Comparison of ENCODE assay signal across 10 cellular contexts in the genomic region with DNA sequence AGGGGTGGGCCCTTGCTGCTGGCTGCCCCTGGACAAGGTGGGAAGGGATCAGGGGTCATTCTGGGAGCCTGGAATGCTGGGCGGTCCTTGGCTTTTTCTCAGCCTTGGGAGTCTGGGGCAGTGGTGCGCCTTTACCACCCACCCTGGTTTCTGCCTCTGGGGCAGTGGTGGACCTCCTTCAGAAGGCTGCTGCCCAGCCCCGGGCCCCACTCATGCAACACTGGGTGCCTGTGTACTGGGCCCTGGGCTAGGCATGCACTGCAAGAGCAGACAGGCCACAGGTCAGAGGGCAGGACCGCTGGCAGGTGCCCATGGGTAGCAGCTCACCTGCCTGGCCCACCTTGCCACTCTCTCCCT. TPM values are rescaled to one million over a fixed set of nuclear protein-coding genes. Genes with fewer than 3 reads are reported as not detected.
DNase-seq lines count a peak whose midpoint lies in the region; ATAC-seq and TF ChIP-seq lines count a peak whose summit lies in the region.
"Had no signal": no experiment of that assay in that cellular context is flagged by ENCODE, and none has a peak within 500 bp of the region (broad histone marks: within the 10 kb centered on the region; RNA-seq: fewer than 3 reads in every experiment).

No MANE protein-coding gene starts in this region.

- no peak overlapping the region for H2BK12ac ChIP-seq in trophoblast cell (ENCODE audit: low read length)

- H3K36me3 Mint-ChIP-seq in natural killer cell: no peaks in the 10 kb centered on the region
- H3K36me3 Mint-ChIP-seq: CD8-positive, alpha-beta memory T cell had no signal

- ATAC-seq in RWPE2 (ENCODE audit: low read depth) (no peak), natural killer cell (no peak)

- H2AK5ac ChIP-seq in trophoblast cell (ENCODE audit: low read length): no peak overlapping the region

- no peaks in the 10 kb centered on the region for H3K36me3 ChIP-seq in BLaER1
- peaks cover 1% of the 10 kb centered on the region; the same call in 1 of the 2 replicates for H3K36me3 ChIP-seq in RWPE2 (ENCODE audit: low read depth)
- H3K36me3 ChIP-seq in right atrium auricular region: no peaks in the 10 kb centered on the region
- H3K36me3 ChIP-seq in trophoblast cell (ENCODE audit: control insufficient read depth in 1 of 2, insufficient read depth in 2 of 2, low read length in 2 of 2): no peaks in the 10 kb centered on the region
- H3K36me3 ChIP-seq: uterus had no signal

- peaks cover 25% of the 10 kb centered on the region for H4K20me1 ChIP-seq in BLaER1

- TF ChIP-seq CTCF in RWPE2 (IDR thresholded peaks at IDR 0.05; ENCODE audit: poor library complexity, severe bottlenecking) (no peak), right atrium auricular region (IDR thresholded peaks at IDR 0.05) (no peak), natural killer cell (IDR thresholded peaks at IDR 0.05) (no peak)

- H3K9ac ChIP-seq in BLaER1 (peak overlapping the region; percentile 73; the same call in 1 of the 2 replicates), trophoblast cell (ENCODE audit: low read length) (no peak overlapping the region)

- peak overlapping the region in 1 of 2 donors; percentile 80 for H3K27ac Mint-ChIP-seq in natural killer cell

- peaks cover 11% of the 10 kb centered on the region for H3K79me1 ChIP-seq in trophoblast cell (ENCODE audit: low read length)

- no peak overlapping the region for H3K18ac ChIP-seq in trophoblast cell (ENCODE audit: low read length)

- no peak overlapping the region for H3K4ac ChIP-seq in trophoblast cell (ENCODE audit: low read depth, low read length)

- no peak overlapping the region for H3K23ac ChIP-seq in trophoblast cell (ENCODE audit: low read length)

- H3K4me1 ChIP-seq in BLaER1: peaks cover 98% of the 10 kb centered on the region
- H3K4me1 ChIP-seq in RWPE2 (ENCODE audit: insufficient read depth, poor library complexity, severe bottlenecking): peaks cover 79% of the 10 kb centered on the region
- H3K4me1 ChIP-seq in right atrium auricular region: peaks cover 0 to 97% of the 10 kb centered on the region in 2 donors
- H3K4me1 ChIP-seq in trophoblast cell (ENCODE audit: control insufficient read depth in 1 of 2, insufficient read depth in 2 of 2, low read length in 2 of 2): peaks cover 34 to 43% of the 10 kb centered on the region in 2 experiments

- H3K27me3 ChIP-seq in BLaER1 (0 out of 2 replicates have a peak, but pooled peaks cover 4% of the 10 kb centered on the region), RWPE2 (ENCODE audit: insufficient read depth, poor library complexity, severe bottlenecking) (no peaks in the 10 kb centered on the region), right atrium auricular region (no peaks in the 10 kb centered on the region), trophoblast cell (ENCODE audit: insufficient read depth, low read length) (no peaks in the 10 kb centered on the region)
- H3K27me3 ChIP-seq: uterus had no signal

- DNase-seq in RWPE2 (ENCODE audit: low spot score) (peak; percentile 55), right atrium auricular region (ENCODE audit: low spot score) (no peak), trophoblast cell (no peak), natural killer cell (no peak), NCI-H82 treated with DMSO at 0.1 percent for 48 hours (lab: John Stamatoyannopoulos, UW; ENCODE audit: unreplicated experiment) (no peak), NCI-H2107 treated with DMSO at 0.1 percent for 48 hours (lab: John Stamatoyannopoulos, UW; ENCODE audit: unreplicated experiment) (no peak), NCI-H2029 (lab: John Stamatoyannopoulos, UW) (no peak)

- H4K8ac ChIP-seq in trophoblast cell (ENCODE audit: low read depth, low read length): no peak overlapping the region

- H2BK120ac ChIP-seq in trophoblast cell (ENCODE audit: insufficient read depth, low read length, poor library complexity): no peak overlapping the region

- H2AFZ ChIP-seq in trophoblast cell (ENCODE audit: insufficient read depth, low read length, poor library complexity): no peak overlapping the region

- no peaks in the 10 kb centered on the region for H3K9me3 ChIP-seq in BLaER1
- H3K9me3 ChIP-seq in RWPE2 (ENCODE audit: severe bottlenecking): no peaks in the 10 kb centered on the region
- no peaks in the 10 kb centered on the region for H3K9me3 ChIP-seq in right atrium auricular region
- peaks cover 2% of the 10 kb centered on the region for H3K9me3 ChIP-seq in trophoblast cell (ENCODE audit: insufficient read depth, low read depth, low read length)
- H3K9me3 ChIP-seq: uterus had no signal

- H3K4me3 ChIP-seq in BLaER1 (no peak overlapping the region), RWPE2 (ENCODE audit: severe bottlenecking) (no peak overlapping the region), right atrium auricular region (no peak overlapping the region), trophoblast cell (ENCODE audit: low read depth, low read length) (no peak overlapping the region)
- H3K4me3 ChIP-seq: uterus had no signal

- H3K4me3 Mint-ChIP-seq in natural killer cell: no peak overlapping the region

- WGBS in trophoblast cell (ENCODE audit: extremely low coverage, insufficient coverage, insufficient read length): no CpG with 5 or more reads among the region's 4 CpGs

- H3K4me2 ChIP-seq in BLaER1 (peak overlapping the region; percentile 100), trophoblast cell (ENCODE audit: low read length) (no peak overlapping the region)

- peaks cover 29 to 56% of the 10 kb centered on the region in 2 donors for H3K4me1 Mint-ChIP-seq in natural killer cell

- H4K12ac ChIP-seq in trophoblast cell (ENCODE audit: low read depth, low read length): no peak overlapping the region

- H3K79me2 ChIP-seq in trophoblast cell (ENCODE audit: control insufficient read depth, insufficient read depth, low read length, poor library complexity): no peaks in the 10 kb centered on the region

- H3K27ac ChIP-seq in BLaER1 (peak overlapping the region; percentile 85), RWPE2 (ENCODE audit: poor library complexity, severe bottlenecking) (peak overlapping the region; percentile 86), right atrium auricular region (peak overlapping the region; percentile 81 to 88), trophoblast cell (ENCODE audit: low read depth, low read length) (no peak overlapping the region)

- intact Hi-C loops in natural killer cell (cut with micrococcal nuclease): no loop called here

- peak overlapping the region; percentile 41 for H4K91ac ChIP-seq in trophoblast cell (ENCODE audit: low read depth, low read length)

- H3K27me3 Mint-ChIP-seq in natural killer cell (ENCODE audit: low read depth in 2 of 2): no peaks in the 10 kb centered on the region
- H3K27me3 Mint-ChIP-seq: CD8-positive, alpha-beta memory T cell had no signal

- no peak overlapping the region for H3K14ac ChIP-seq in trophoblast cell (ENCODE audit: low read length)

- H3K9me3 Mint-ChIP-seq in natural killer cell: no peaks in the 10 kb centered on the region
- H3K9me3 Mint-ChIP-seq: CD8-positive, alpha-beta memory T cell had no signal

- H2BK5ac ChIP-seq in trophoblast cell (ENCODE audit: low read depth, low read length, poor library complexity): no peak overlapping the region

RNA-seq across cellular contexts. Expression of a gene that starts 4.3 kb away (rescaled TPM):
- total RNA-seq in right atrium auricular region (10 to 100 TPM; 20.1 to 25.2 TPM), natural killer cell (100 to 1,000 TPM; 213 to 283 (median 221) TPM)
- 21.3 and 21.9 TPM in 2 replicates for polyA plus RNA-seq in trophoblast cell (2013)

RNA-seq across cellular contexts. Expression of a gene that starts 41.0 kb away (rescaled TPM):
- total RNA-seq in right atrium auricular region: 10 to 100 TPM; 28.0 to 45.8 TPM
- 52.2 and 57.7 TPM in 2 replicates for polyA plus RNA-seq in trophoblast cell (2013)
- total RNA-seq in natural killer cell: 10 to 100 TPM; 35.6 to 53.9 (median 41.6) TPM

RNA-seq across cellular contexts. Expression of a gene that starts 46.5 kb away (rescaled TPM):
- total RNA-seq in right atrium auricular region (100 to 1,000 TPM; 171 to 196 TPM), natural killer cell (100 to 1,000 TPM; 383 to 465 (median 452) TPM)
- 225 and 238 TPM in 2 replicates for polyA plus RNA-seq in trophoblast cell (2013)

Comparison
In these comparisons a context has a peak if more than half of its experiments do, and no peak if none do; other contexts are left out.
1. RNA of a gene that starts 4.3 kb away (total RNA-seq): 213 to 283 TPM in natural killer cell; 20.1 to 25.2 TPM in right atrium auricular region; every median in the first group is over 4 times any median in the second.